ENCODE assay signal across 9 cellular contexts in the genomic region with DNA sequence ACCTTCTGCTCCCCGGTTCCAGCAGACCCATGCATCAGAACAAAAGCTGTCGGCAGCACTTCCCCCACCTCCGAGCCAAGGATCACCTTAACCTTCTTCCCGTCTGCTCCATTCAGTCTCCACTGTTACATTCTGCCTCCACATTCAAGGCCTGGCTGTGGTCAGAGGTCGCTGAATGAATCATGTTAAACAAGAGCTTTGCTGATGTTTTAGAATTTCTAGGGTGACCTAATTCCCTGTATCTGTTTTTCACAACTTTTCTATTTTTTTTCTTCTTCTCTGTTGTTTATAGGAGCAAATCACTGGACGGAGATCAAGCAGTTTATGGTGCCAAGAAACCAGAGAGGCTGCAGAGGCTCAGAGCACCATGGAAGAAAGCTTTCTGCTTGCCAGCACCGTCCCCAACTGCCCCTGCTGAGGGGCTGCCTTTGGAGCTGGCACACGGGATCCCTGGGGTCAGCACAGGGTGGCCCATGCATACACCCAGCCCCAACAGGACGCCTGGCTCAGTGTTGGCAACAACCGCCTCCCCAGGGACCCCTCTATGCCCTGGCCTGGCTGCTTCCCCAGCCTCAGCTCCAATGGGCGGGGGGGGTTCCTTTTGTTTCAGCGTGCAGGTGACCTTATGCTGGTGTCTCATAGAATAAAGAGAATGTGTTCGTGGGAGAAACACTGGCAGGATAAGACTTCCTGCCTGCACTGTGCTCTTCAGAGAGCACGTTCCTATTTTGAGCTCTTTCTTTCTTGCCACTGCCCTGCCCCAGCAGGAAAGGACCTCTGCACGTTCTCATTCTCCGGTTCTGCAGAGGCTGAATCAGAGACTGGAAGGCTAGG.
DNase-seq lines count a peak whose midpoint lies in the region; ATAC-seq, FAIRE-seq and TF ChIP-seq lines count a peak whose summit lies in the region.
"Had no signal": no experiment of that assay in that cellular context is flagged by ENCODE, and none has a peak within 500 bp of the region (broad histone marks: within the 10 kb centered on the region; RNA-seq: fewer than 3 reads in every experiment).

No MANE protein-coding gene starts in this region.

- H4K20me1 ChIP-seq in GM12878 (ENCODE audit: control insufficient read depth, insufficient read depth) = no peaks in the 10 kb centered on the region

- no peak for TF ChIP-seq EP300 in GM12878 (IDR thresholded peaks at IDR 0.05; ENCODE audit: borderline replicate concordance in 1 of 2, control insufficient read depth in 1 of 2, low read depth in 2 of 2, low read length in 2 of 2)

- H3K27ac ChIP-seq in GM12878 (ENCODE audit: control insufficient read depth, insufficient read depth) = no peak overlapping the region
- peak overlapping the region; percentile 59 for H3K27ac ChIP-seq in lower lobe of right lung
- peak overlapping the region; percentile 24 for H3K27ac ChIP-seq in upper lobe of right lung

- POLR2A ChIA-PET in activated CD4-positive, alpha-beta T cell treated with anti-CD3 and anti-CD28 coated beads, Interleukin-2, amount 10 ng/mL, durations not matched to agents 7 days and 5 days (lab: Charles Lee) = no interaction called here
- POLR2A ChIA-PET in GM12878 (lab: Charles Lee) = no interaction called here

- peak overlapping the region; percentile 63 for H3K27ac Mint-ChIP-seq in activated CD4-positive, alpha-beta T cell treated with anti-CD3 and anti-CD28 coated beads, Interleukin-2, amount 10 ng/mL, durations not matched to agents 7 days and 5 days
- no peak overlapping the region for H3K27ac Mint-ChIP-seq in glutamatergic neuron (ENCODE audit: unreplicated experiment)

- H3K27me3 ChIP-seq in GM12878 (replicated peaks in 1 of 2; ENCODE audit: control insufficient read depth in 2 of 2, insufficient read depth in 2 of 2, low read length in 1 of 2) = no peaks in the 10 kb centered on the region
- H3K27me3 ChIP-seq in lower lobe of right lung (ENCODE audit: low read depth) = no peaks in the 10 kb centered on the region
- no peaks in the 10 kb centered on the region for H3K27me3 ChIP-seq in upper lobe of right lung

- no peaks in the 10 kb centered on the region for H3K9me3 Mint-ChIP-seq in activated CD4-positive, alpha-beta T cell treated with anti-CD3 and anti-CD28 coated beads, Interleukin-2, amount 10 ng/mL, durations not matched to agents 7 days and 5 days
- no peaks in the 10 kb centered on the region for H3K9me3 Mint-ChIP-seq in glutamatergic neuron (ENCODE audit: unreplicated experiment)

- H3K36me3 ChIP-seq in GM12878 (ENCODE audit: control insufficient read depth in 2 of 2, insufficient read depth in 2 of 2, low read length in 1 of 2) = no peaks in the 10 kb centered on the region
- no peaks in the 10 kb centered on the region for H3K36me3 ChIP-seq in lower lobe of right lung
- no peaks in the 10 kb centered on the region for H3K36me3 ChIP-seq in upper lobe of right lung

- no peak for TF ChIP-seq RAD21 in GM12878 (IDR thresholded peaks at IDR 0.05; ENCODE audit: insufficient read depth, low read depth, low read length)

- DNase-seq in activated CD4-positive, alpha-beta T cell treated with anti-CD3 and anti-CD28 coated beads, Interleukin-2, amount 10 ng/mL, durations not matched to agents 7 days and 5 days = no peak
- no peak for DNase-seq in activated CD4-positive, alpha-beta T cell treated with anti-CD3 and anti-CD28 coated beads, Interleukin-2, amount 50 U/mL, for 48 hours
- DNase-seq in GM12878 (ENCODE audit: low read depth, low spot score) (no peak), lower lobe of right lung (no peak), upper lobe of right lung (no peak), GM12891 (ENCODE audit: insufficient read length, low spot score) (no peak), NCI-H69 (lab: John Stamatoyannopoulos, UW) (no peak), glutamatergic neuron (no peak)
- DNase-seq: Calu3 had no signal

- intact Hi-C loops in GM12878 (cut with micrococcal nuclease; ENCODE audit: unreplicated experiment) (no loop called here), lower lobe of right lung (cut with DNase I) (no loop called here), upper lobe of right lung (cut with DNase I) (no loop called here)

- SMC1A ChIA-PET in GM12878 (lab: Charles Lee; ENCODE audit: uncharacterized antibody, unreplicated experiment) = interaction anchor here (1.1 kb wide), 1 partner anchor 76 kb away, joined by 3 read pairs; no protein-coding TSS in a partner anchor

- peaks cover 28% of the 10 kb centered on the region for H3K4me1 Mint-ChIP-seq in activated CD4-positive, alpha-beta T cell treated with anti-CD3 and anti-CD28 coated beads, Interleukin-2, amount 10 ng/mL, durations not matched to agents 7 days and 5 days
- no peaks in the 10 kb centered on the region for H3K4me1 Mint-ChIP-seq in glutamatergic neuron (ENCODE audit: low read depth, unreplicated experiment)

- no peaks in the 10 kb centered on the region for H3K36me3 Mint-ChIP-seq in activated CD4-positive, alpha-beta T cell treated with anti-CD3 and anti-CD28 coated beads, Interleukin-2, amount 10 ng/mL, durations not matched to agents 7 days and 5 days (ENCODE audit: low read depth)
- no peaks in the 10 kb centered on the region for H3K36me3 Mint-ChIP-seq in glutamatergic neuron (ENCODE audit: unreplicated experiment)

- TF ChIP-seq POLR2A in GM12878 (IDR thresholded peaks at IDR 0.05; ENCODE audit: low read depth, low read length) (no peak), GM12891 (IDR thresholded peaks at IDR 0.05; ENCODE audit: low read depth, low read length) (no peak)

- H3K79me2 ChIP-seq in GM12878 (ENCODE audit: control insufficient read depth, insufficient read depth, low read length) = no peaks in the 10 kb centered on the region

- H2AFZ ChIP-seq in GM12878 (ENCODE audit: control insufficient read depth, low read depth, low read length) = peak overlapping the region; percentile 45; the same call in 1 of the 2 replicates

- CTCF ChIA-PET in activated CD4-positive, alpha-beta T cell treated with anti-CD3 and anti-CD28 coated beads, Interleukin-2, amount 10 ng/mL, durations not matched to agents 7 days and 5 days (lab: Charles Lee) = interaction anchor here (1.2 to 1.5 kb wide), 4 partner anchors 28 to 173 kb away, joined by 3 to 5 read pairs (median 4); no protein-coding TSS in a partner anchor
- CTCF ChIA-PET in GM12878 (lab: Yijun Ruan, JAX) = interaction anchor here (0.7 kb wide), 1 partner anchor 64 kb away, joined by 3 read pairs; no protein-coding TSS in a partner anchor

- no peak for TF ChIP-seq CTCF in GM12878 (IDR thresholded peaks at IDR 0.05 in 2 of 3, conservative IDR thresholded peaks at IDR 0.05 in 1 of 3; ENCODE audit: control insufficient read depth in 2 of 3, extremely low read depth in 1 of 3, insufficient read depth in 1 of 3, low read depth in 3 of 3, low read length in 3 of 3)
- TF ChIP-seq CTCF in lower lobe of right lung (IDR thresholded peaks at IDR 0.05) = no peak
- TF ChIP-seq CTCF in upper lobe of right lung (IDR thresholded peaks at IDR 0.05) = no peak
- no peak for TF ChIP-seq CTCF in glutamatergic neuron (IDR thresholded peaks at IDR 0.05; ENCODE audit: partially characterized antibody, unreplicated experiment)

- no peaks in the 10 kb centered on the region for H3K4me1 ChIP-seq in GM12878 (ENCODE audit: control insufficient read depth, insufficient read depth, low read length)
- H3K4me1 ChIP-seq in lower lobe of right lung = peaks cover 32% of the 10 kb centered on the region
- peaks cover 19% of the 10 kb centered on the region for H3K4me1 ChIP-seq in upper lobe of right lung

- no peaks in the 10 kb centered on the region for H3K27me3 Mint-ChIP-seq in activated CD4-positive, alpha-beta T cell treated with anti-CD3 and anti-CD28 coated beads, Interleukin-2, amount 10 ng/mL, durations not matched to agents 7 days and 5 days
- H3K27me3 Mint-ChIP-seq in glutamatergic neuron (ENCODE audit: unreplicated experiment) = peaks cover 2% of the 10 kb centered on the region

- H3K4me2 ChIP-seq in GM12878 (ENCODE audit: control insufficient read depth, insufficient read depth) = no peak overlapping the region

- H3K9me3 ChIP-seq in GM12878 (replicated peaks; ENCODE audit: control insufficient read depth, insufficient read depth, low read length) = no peaks in the 10 kb centered on the region
- H3K9me3 ChIP-seq in lower lobe of right lung = no peaks in the 10 kb centered on the region
- H3K9me3 ChIP-seq in upper lobe of right lung = no peaks in the 10 kb centered on the region

- FAIRE-seq in GM12878 (lab: Jason Lieb, UNC) (no peak), GM12891 (lab: Jason Lieb, UNC) (no peak)

- in situ Hi-C loops in GM12878 (cut with MboI) = no loop called here

- RAD21 ChIA-PET in GM12878 (lab: Charles Lee; ENCODE audit: unreplicated experiment) = interaction anchor here (0.7 to 1.0 kb wide), 2 partner anchors 16 to 60 kb away, joined by 3 read pairs; no protein-coding TSS in a partner anchor

- ATAC-seq in GM12878 (no peak), lower lobe of right lung (peak; percentile 26 to 41), upper lobe of right lung (peak; percentile 44)

- no peak overlapping the region for H3K9ac ChIP-seq in GM12878 (ENCODE audit: control insufficient read depth, insufficient read depth, low read length)

- 33% methylated on average over 16 of the region's 16 CpGs for WGBS in GM12878 (ENCODE audit: insufficient coverage, insufficient replicate concordance, low lambda C conversion rate, missing lambda C conversion rate)

- H3K4me3 Mint-ChIP-seq in activated CD4-positive, alpha-beta T cell treated with anti-CD3 and anti-CD28 coated beads, Interleukin-2, amount 10 ng/mL, durations not matched to agents 7 days and 5 days = no peak overlapping the region
- H3K4me3 Mint-ChIP-seq in glutamatergic neuron (ENCODE audit: unreplicated experiment) = no peak overlapping the region

- BruUV-seq in GM12878 (replicated peaks; lab: Mats Ljungman, UMichigan) = no TSS peak

- H3K4me3 ChIP-seq in GM12878 (no peak overlapping the region), lower lobe of right lung (no peak overlapping the region), upper lobe of right lung (no peak overlapping the region)

TF ChIP-seq in GM12891, 5 proteins besides CTCF, POLR2A, EP300 and RAD21:
- no peak for TF ChIP-seq POU2F2 (IDR thresholded peaks at IDR 0.05; ENCODE audit: low read depth, low read length)
- TF ChIP-seq POLR2AphosphoS5 (IDR thresholded peaks at IDR 0.05; ENCODE audit: low read depth, low read length) = no peak
- no peak for TF ChIP-seq PAX5 (IDR thresholded peaks at IDR 0.05; ENCODE audit: insufficient read depth, low read length, severe bottlenecking)
- TF ChIP-seq TAF1 (IDR thresholded peaks at IDR 0.05; ENCODE audit: low read depth, low read length) = no peak
- no peak for TF ChIP-seq SPI1 (IDR thresholded peaks at IDR 0.05; ENCODE audit: low read depth, low read length)
